Comparison of ENCODE assay signal across 9 cellular contexts in the genomic region with DNA sequence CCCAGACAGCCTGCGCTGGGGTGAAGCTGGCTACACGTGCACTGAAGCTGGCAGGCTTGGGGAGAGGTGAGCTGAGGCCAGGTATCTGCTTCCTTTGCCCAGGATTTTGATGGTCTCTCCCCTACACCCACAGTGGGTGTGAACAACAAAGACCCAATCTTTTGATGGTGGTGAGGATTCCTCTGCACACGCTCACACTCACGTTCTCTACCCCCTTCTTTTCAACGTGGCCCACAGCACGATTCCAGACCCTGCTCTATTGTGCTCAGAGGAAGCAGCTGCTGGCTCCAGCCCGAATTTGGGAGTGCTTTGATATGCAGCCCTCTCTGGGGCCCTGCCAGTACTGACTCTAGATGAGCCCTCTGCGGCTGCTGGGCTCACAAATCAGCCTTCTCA. TPM values are rescaled to one million over a fixed set of nuclear protein-coding genes. Genes with fewer than 3 reads are reported as not detected.
DNase-seq lines count a peak whose midpoint lies in the region; ATAC-seq and TF ChIP-seq lines count a peak whose summit lies in the region.
"Had no signal": no experiment of that assay in that cellular context is flagged by ENCODE, and none has a peak within 500 bp of the region (broad histone marks: within the 10 kb centered on the region; RNA-seq: fewer than 3 reads in every experiment).

No MANE protein-coding gene starts in this region.

- no peaks in the 10 kb centered on the region for H4K20me1 ChIP-seq in neural progenitor cell (ENCODE audit: low read depth)

- no peak overlapping the region for H3K4me3 Mint-ChIP-seq in activated naive CD8-positive, alpha-beta T cell treated with anti-CD3 and anti-CD28 coated beads for 36 hours
- H3K4me3 Mint-ChIP-seq in activated naive CD8-positive, alpha-beta T cell treated with anti-CD3 and anti-CD28 coated beads, Interleukin-2, amount 50 U/mL, for 24 hours = no peak overlapping the region
- H3K4me3 Mint-ChIP-seq in glutamatergic neuron (ENCODE audit: unreplicated experiment) (peak overlapping the region; percentile 64), neural progenitor cell (peak overlapping the region; percentile 1)

- H2AFZ ChIP-seq in neural progenitor cell (replicated peaks) = peak overlapping the region; percentile 86

- no peak overlapping the region for H3K9ac ChIP-seq in neural progenitor cell

- in situ Hi-C loops in ACHN (cut with HindIII; ENCODE audit: low pct_ligation_motif_present, low pct_unique_long_range_greater_than_20kb, low sequenced_read_pairs) = no loop called here

- no peak overlapping the region for H3K27ac ChIP-seq in neural progenitor cell

- H3K79me2 ChIP-seq in neural progenitor cell (ENCODE audit: low read depth) = no peaks in the 10 kb centered on the region

- H3K27me3 Mint-ChIP-seq in activated naive CD8-positive, alpha-beta T cell treated with anti-CD3 and anti-CD28 coated beads for 36 hours = peaks cover 20% of the 10 kb centered on the region
- H3K27me3 Mint-ChIP-seq in activated naive CD8-positive, alpha-beta T cell treated with anti-CD3 and anti-CD28 coated beads, Interleukin-2, amount 50 U/mL, for 24 hours = peaks cover 18% of the 10 kb centered on the region
- peaks cover 11% of the 10 kb centered on the region for H3K27me3 Mint-ChIP-seq in glutamatergic neuron (ENCODE audit: unreplicated experiment)
- H3K27me3 Mint-ChIP-seq in neural progenitor cell (ENCODE audit: insufficient read depth, low read depth) = peaks cover 27% of the 10 kb centered on the region

- H3K27me3 ChIP-seq in neural progenitor cell = peaks cover 43% of the 10 kb centered on the region

- H3K4me1 Mint-ChIP-seq in activated naive CD8-positive, alpha-beta T cell treated with anti-CD3 and anti-CD28 coated beads for 36 hours = peaks cover 17% of the 10 kb centered on the region
- peaks cover 19% of the 10 kb centered on the region for H3K4me1 Mint-ChIP-seq in activated naive CD8-positive, alpha-beta T cell treated with anti-CD3 and anti-CD28 coated beads, Interleukin-2, amount 50 U/mL, for 24 hours
- H3K4me1 Mint-ChIP-seq in glutamatergic neuron (ENCODE audit: low read depth, unreplicated experiment) (peaks cover 33% of the 10 kb centered on the region), neural progenitor cell (peaks cover 46% of the 10 kb centered on the region)

- H3K36me3 Mint-ChIP-seq in activated naive CD8-positive, alpha-beta T cell treated with anti-CD3 and anti-CD28 coated beads for 36 hours = peaks cover 2% of the 10 kb centered on the region
- no peaks in the 10 kb centered on the region for H3K36me3 Mint-ChIP-seq in activated naive CD8-positive, alpha-beta T cell treated with anti-CD3 and anti-CD28 coated beads, Interleukin-2, amount 50 U/mL, for 24 hours (ENCODE audit: low read depth)
- peaks cover 7% of the 10 kb centered on the region for H3K36me3 Mint-ChIP-seq in glutamatergic neuron (ENCODE audit: unreplicated experiment)
- no peaks in the 10 kb centered on the region for H3K36me3 Mint-ChIP-seq in neural progenitor cell

- no peak for TF ChIP-seq CTCF in glutamatergic neuron (IDR thresholded peaks at IDR 0.05; ENCODE audit: partially characterized antibody, unreplicated experiment)
- TF ChIP-seq CTCF in neural progenitor cell (IDR thresholded peaks at IDR 0.05) = no peak

- H3F3A ChIP-seq in neural progenitor cell (ENCODE audit: low read depth) = peaks cover 23% of the 10 kb centered on the region

- H3K27ac Mint-ChIP-seq in activated naive CD8-positive, alpha-beta T cell treated with anti-CD3 and anti-CD28 coated beads for 36 hours = peak overlapping the region; percentile 11
- H3K27ac Mint-ChIP-seq in activated naive CD8-positive, alpha-beta T cell treated with anti-CD3 and anti-CD28 coated beads, Interleukin-2, amount 50 U/mL, for 24 hours = no peak overlapping the region
- no peak overlapping the region for H3K27ac Mint-ChIP-seq in glutamatergic neuron (ENCODE audit: unreplicated experiment)
- H3K27ac Mint-ChIP-seq in neural progenitor cell = peak overlapping the region; percentile 35

- H3K4me2 ChIP-seq in neural progenitor cell = peak overlapping the region; percentile 5

- ATAC-seq in activated naive CD8-positive, alpha-beta T cell treated with anti-CD3 and anti-CD28 coated beads, Interleukin-2, amount 50 U/mL, for 24 hours = no peak
- ATAC-seq in HG02885 (IDR thresholded peaks at IDR 0.05; ENCODE audit: poor library complexity, unreplicated experiment) = no peak

- H3K9me3 Mint-ChIP-seq in activated naive CD8-positive, alpha-beta T cell treated with anti-CD3 and anti-CD28 coated beads for 36 hours = no peaks in the 10 kb centered on the region
- no peaks in the 10 kb centered on the region for H3K9me3 Mint-ChIP-seq in activated naive CD8-positive, alpha-beta T cell treated with anti-CD3 and anti-CD28 coated beads, Interleukin-2, amount 50 U/mL, for 24 hours
- H3K9me3 Mint-ChIP-seq in glutamatergic neuron (ENCODE audit: unreplicated experiment) (peaks cover 7% of the 10 kb centered on the region), neural progenitor cell (no peaks in the 10 kb centered on the region)

- no peak for DNase-seq in activated naive CD8-positive, alpha-beta T cell treated with anti-CD3 and anti-CD28 coated beads for 36 hours
- no peak for DNase-seq in activated naive CD8-positive, alpha-beta T cell treated with anti-CD3 and anti-CD28 coated beads, Interleukin-2, amount 50 U/mL, for 24 hours
- DNase-seq in glutamatergic neuron = no peak
- peak; percentile 72 for DNase-seq in neural progenitor cell (ENCODE audit: low spot score)
- no peak for DNase-seq in ACHN
- DNase-seq in dedifferentiated amniotic fluid mesenchymal stem cell (ENCODE audit: extremely low spot score) = no peak
- DNase-seq in NOMO-1 (lab: John Stamatoyannopoulos, UW; ENCODE audit: unreplicated experiment in 2 of 2) = no peak
- DNase-seq: activated CD4-positive, CD25-positive, alpha-beta regulatory T cell treated with anti-CD3 and anti-CD28 coated beads, Interleukin-2, amount 50 U/mL, for 72 hours had no signal

- no peaks in the 10 kb centered on the region for H3K36me3 ChIP-seq in neural progenitor cell

- H3K9me3 ChIP-seq in neural progenitor cell (ENCODE audit: low read depth) = no peaks in the 10 kb centered on the region

- H3K4me1 ChIP-seq in neural progenitor cell = peaks cover 30% of the 10 kb centered on the region

- no peak overlapping the region for H3K4me3 ChIP-seq in neural progenitor cell

RNA-seq across cellular contexts. Expression of a gene that starts 4.9 kb away (rescaled TPM):
- total RNA-seq in activated naive CD8-positive, alpha-beta T cell treated with anti-CD3 and anti-CD28 coated beads for 36 hours = 10 to 100 TPM; 16.2 to 18.1 TPM
- total RNA-seq in glutamatergic neuron (ENCODE audit: unreplicated experiment) = 17.6 TPM
- 3.1 and 3.6 TPM in 2 replicates for total RNA-seq in neural progenitor cell (ENCODE audit: low replicate concordance)

Comparison
In these comparisons a context has a peak if more than half of its experiments do, and no peak if none do; other contexts are left out.
1. H3K27ac Mint-ChIP-seq: peak in activated naive CD8-positive, alpha-beta T cell treated with anti-CD3 and anti-CD28 coated beads for 36 hours (single experiment) and neural progenitor cell (single experiment); none in activated naive CD8-positive, alpha-beta T cell treated with anti-CD3 and anti-CD28 coated beads, Interleukin-2, amount 50 U/mL, for 24 hours (single experiment) and glutamatergic neuron (single experiment).
2. H3K4me3 Mint-ChIP-seq: peak in glutamatergic neuron (single experiment) and neural progenitor cell (single experiment); none in activated naive CD8-positive, alpha-beta T cell treated with anti-CD3 and anti-CD28 coated beads for 36 hours (single experiment) and activated naive CD8-positive, alpha-beta T cell treated with anti-CD3 and anti-CD28 coated beads, Interleukin-2, amount 50 U/mL, for 24 hours (single experiment).